In genomic region chr2:241859436-241860183, GRCh38 we compare ENCODE assay signal across 8 cellular contexts. TPM values are rescaled to one million over a fixed set of nuclear protein-coding genes. Genes with fewer than 3 reads are reported as not detected.
DNase-seq lines count a peak whose midpoint lies in the region; ATAC-seq and TF ChIP-seq lines count a peak whose summit lies in the region.

No MANE protein-coding gene starts in this region.

- H3K9me3 ChIP-seq in HEK293 (ENCODE audit: control insufficient read depth, insufficient read depth, low read depth, low read length): no peaks in the 10 kb centered on the region
- no peaks in the 10 kb centered on the region for H3K9me3 ChIP-seq in testis

- H3K27me3 ChIP-seq in GM06990 (replicated peaks; ENCODE audit: control insufficient read depth, insufficient read depth, low read length): no peaks in the 10 kb centered on the region
- H3K27me3 ChIP-seq in dorsolateral prefrontal cortex: peaks cover 0 to 35% (median 19%) of the 10 kb centered on the region in 45 donors
- no peaks in the 10 kb centered on the region for H3K27me3 ChIP-seq in testis

- H3K9me3 Mint-ChIP-seq in natural killer cell: no peaks in the 10 kb centered on the region

- H3K27ac Mint-ChIP-seq in natural killer cell: peak overlapping the region in 1 of 2 donors; percentile 56

- H3K36me3 ChIP-seq in GM06990 (ENCODE audit: control insufficient read depth, insufficient read depth, low read length): no peaks in the 10 kb centered on the region
- no peaks in the 10 kb centered on the region for H3K36me3 ChIP-seq in HEK293 (ENCODE audit: control insufficient read depth in 2 of 2, insufficient read depth in 1 of 2, low read length in 2 of 2)
- H3K36me3 ChIP-seq in testis (ENCODE audit: low read depth, missing control alignments): no peaks in the 10 kb centered on the region

- no peaks in the 10 kb centered on the region for H3K4me1 ChIP-seq in HEK293 (ENCODE audit: control insufficient read depth, insufficient read depth, low read length)
- peaks cover 27% of the 10 kb centered on the region for H3K4me1 ChIP-seq in testis

- peaks cover 0 to 27% of the 10 kb centered on the region in 2 donors for H3K27me3 Mint-ChIP-seq in natural killer cell (ENCODE audit: low read depth in 2 of 2)

- POLR2A ChIA-PET in HEK293 (lab: Yijun Ruan, JAX): no interaction called here

- CTCF ChIA-PET in HEK293 (lab: Yijun Ruan, JAX): interaction anchor here (0.6 to 0.7 kb wide), 2 partner anchors 125 to 138 kb away, joined by 3 read pairs; partner anchors contain the start of gene D2HGDH

- peak; percentile 83 for DNase-seq in GM06990 (ENCODE audit: extremely low read depth, insufficient read length)
- DNase-seq in activated CD4-positive, alpha-beta T cell treated with anti-CD3 and anti-CD28 coated beads for 1 hour: peak; percentile 70
- DNase-seq in dorsolateral prefrontal cortex: peak in 5 of 10 donors; percentile 38 to 65 (median 51)
- DNase-seq in natural killer cell: no peak
- peak; percentile 81 for DNase-seq in testis
- DNase-seq in foreskin melanocyte: no peak
- DNase-seq in OCI-M2 (lab: John Stamatoyannopoulos, UW; ENCODE audit: unreplicated experiment): no peak

- no peaks in the 10 kb centered on the region for H3K36me3 Mint-ChIP-seq in natural killer cell

- H3K27ac ChIP-seq in HEK293 (ENCODE audit: extremely low read depth, low read depth, low read length) (no peak overlapping the region), dorsolateral prefrontal cortex (peak overlapping the region in 55 of 59 donors; percentile 43 to 90 (median 80)), testis (peak overlapping the region; percentile 88 to 89)

- TF ChIP-seq CTCF in GM06990 (IDR thresholded peaks at IDR 0.05; ENCODE audit: insufficient read depth, low read length, poor library complexity, severe bottlenecking) (peak; percentile 41), HEK293 (tag by site-specific recombination; IDR thresholded peaks at IDR 0.05) (no peak), dorsolateral prefrontal cortex (IDR thresholded peaks at IDR 0.05 in 54 of 56, conservative IDR thresholded peaks at IDR 0.05 in 2 of 56; ENCODE audit: low read depth in 1 of 56, partially characterized antibody in 56 of 56) (no peak), natural killer cell (IDR thresholded peaks at IDR 0.05) (no peak), testis (IDR thresholded peaks at IDR 0.05) (peak in 1 of 3 experiments; percentile 24)

- no peak for TF ChIP-seq POLR2A in testis (IDR thresholded peaks at IDR 0.05)

- peak overlapping the region; percentile 51 for H3K4me3 Mint-ChIP-seq in natural killer cell

- peaks cover 14 to 42% of the 10 kb centered on the region in 2 donors for H3K4me1 Mint-ChIP-seq in natural killer cell

- 25 to 36% methylated on average over 26 to 30 of the region's 30 CpGs for WGBS in testis, 2 donors

- no peak for ATAC-seq in natural killer cell

- intact Hi-C loops in dorsolateral prefrontal cortex (cut with DNase I) (no loop called here), natural killer cell (cut with micrococcal nuclease) (no loop called here), testis (cut with DNase I; ENCODE audit: low total_unique reads) (no loop called here)

- H3K4me3 ChIP-seq in GM06990 (replicated peaks; ENCODE audit: low read depth, low read length) (peak overlapping the region; percentile 61), HEK293 (ENCODE audit: low read depth, low read length) (no peak overlapping the region), dorsolateral prefrontal cortex (peak overlapping the region in 40 of 59 donors; percentile 3 to 43 (median 26)), testis (no peak overlapping the region)

TF ChIP-seq in HEK293, 187 proteins besides CTCF, POLR2A, EP300 and RAD21:
- peak; percentile 77; the same call in 1 of the 2 replicates for TF ChIP-seq KLF7 (tag by site-specific recombination; IDR thresholded peaks at IDR 0.05; ENCODE audit: borderline replicate concordance)
- no peak for TF ChIP-seq WT1 (tag by site-specific recombination; IDR thresholded peaks at IDR 0.05)
- 0 out of 2 replicates have a peak, but pooled peaks have one; percentile 30 for TF ChIP-seq KLF8 (tag by site-specific recombination; IDR thresholded peaks at IDR 0.05)
- peak; percentile 65 for TF ChIP-seq GLIS1 (tag by site-specific recombination; IDR thresholded peaks at IDR 0.05)

RNA-seq across cellular contexts. Expression of gene PDCD1, which starts 0.9 kb away (rescaled TPM):
- total RNA-seq in dorsolateral prefrontal cortex: under 1 TPM in 5 of 120 experiments, not detected in 115; 0.24 to 0.59 (median 0.50) TPM
- total RNA-seq in natural killer cell: under 1 TPM in 1 of 3 donors, not detected in 2; 0.45 TPM
- total RNA-seq in testis: under 1 TPM; 0.37 to 0.39 TPM
- 0.47 TPM for polyA plus RNA-seq in testis (ENCODE audit: insufficient read depth, low read depth, low replicate concordance)

RNA-seq across cellular contexts. Expression of gene RTP5, which starts 9.9 kb away (rescaled TPM):
- total RNA-seq in dorsolateral prefrontal cortex: 10 to 100 TPM in 54 of 120 experiments, 1 to 10 TPM in 66; 3.2 to 24.1 (median 9.7) TPM
- 1 to 10 TPM in 1 of 3 donors, under 1 TPM in 2; 0.47 to 1.7 (median 0.68) TPM for total RNA-seq in natural killer cell
- under 1 TPM; 0.47 to 0.93 TPM for total RNA-seq in testis
- 0.13 TPM for polyA plus RNA-seq in testis (ENCODE audit: insufficient read depth, low read depth, low replicate concordance)

RNA-seq across cellular contexts. Expression of gene NEU4, which starts 50.6 kb away (rescaled TPM):
- 10 to 100 TPM in 67 of 120 experiments, 1 to 10 TPM in 53; 3.6 to 22.1 (median 10.4) TPM for total RNA-seq in dorsolateral prefrontal cortex
- 1 to 10 TPM in 2 of 3 donors, under 1 TPM in 1; 0.39 to 6.6 (median 2.2) TPM for total RNA-seq in natural killer cell
- total RNA-seq in testis: 1 to 10 TPM; 1.6 to 2.0 TPM
- 0.88 TPM for polyA plus RNA-seq in testis (ENCODE audit: insufficient read depth, low read depth, low replicate concordance)

Comparison
In these comparisons a context has a peak if more than half of its experiments do, and no peak if none do; other contexts are left out.
1. DNase-seq: peak in GM06990 (single experiment), activated CD4-positive, alpha-beta T cell treated with anti-CD3 and anti-CD28 coated beads for 1 hour (single experiment) and testis (single experiment); none in natural killer cell (single experiment), foreskin melanocyte (single experiment) and OCI-M2 (single experiment).
2. H3K4me3 ChIP-seq: peak in GM06990 (single experiment) and dorsolateral prefrontal cortex (40 of 59); none in HEK293 (single experiment) and testis (0 of 2).